ENCODE assay signal across 14 cellular contexts in the genomic region with DNA sequence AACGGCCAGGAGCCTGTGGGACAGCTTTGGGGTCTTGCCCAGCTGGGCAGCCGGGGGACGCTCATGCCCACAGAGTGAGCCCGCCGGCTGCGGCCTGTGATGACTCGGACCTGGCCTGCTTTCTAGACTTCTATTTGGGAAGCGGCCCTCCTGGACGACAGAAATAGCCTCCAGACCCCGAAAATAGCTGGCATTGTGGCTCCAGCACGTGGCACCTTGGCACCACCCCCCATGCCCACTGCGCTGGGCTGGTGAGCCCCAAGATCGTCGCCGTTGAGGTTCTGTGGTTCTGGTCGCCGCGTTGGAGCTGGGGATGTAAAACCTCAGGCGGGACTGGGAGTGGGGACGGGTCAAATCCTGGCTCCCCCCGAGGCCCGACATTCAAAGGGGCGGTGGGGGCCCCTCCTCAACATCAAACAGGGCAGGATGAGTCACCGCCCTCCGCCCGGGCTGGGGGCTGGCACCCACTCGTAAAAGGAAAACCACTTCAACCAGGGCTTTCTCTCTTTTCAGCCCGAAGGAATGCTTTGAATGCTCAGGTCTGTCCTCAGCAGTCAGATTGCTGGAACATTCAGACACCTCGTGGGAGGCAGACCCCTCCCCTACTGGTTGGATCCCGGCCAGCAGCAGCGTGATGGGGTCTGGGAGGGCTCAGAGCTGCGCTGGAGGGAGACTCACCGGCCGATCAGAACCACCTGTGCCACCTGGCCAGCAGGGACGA. TPM values are rescaled to one million over a fixed set of nuclear protein-coding genes. Genes with fewer than 3 reads are reported as not detected.
A peak's percentile ranks its signal among the peaks of the same experiment; 100 is the strongest.
DNase-seq lines count a peak whose midpoint lies in the region; FAIRE-seq and TF ChIP-seq lines count a peak whose summit lies in the region.
"Had no signal": no experiment of that assay in that cellular context is flagged by ENCODE, and none has a peak within 500 bp of the region (broad histone marks: within the 10 kb centered on the region; RNA-seq: fewer than 3 reads in every experiment).

No MANE protein-coding gene starts in this region.

- no peak overlapping the region for H3K4me3 ChIP-seq in AG10803 (ENCODE audit: low read length)
- H3K4me3 ChIP-seq: sigmoid colon had no signal

- FAIRE-seq in frontal cortex (lab: Jason Lieb, UNC), result no peak

- TF ChIP-seq CTCF in AG10803 (conservative IDR thresholded peaks at IDR 0.05; ENCODE audit: low read length), result no peak

- DNase-seq in NCI-H146 (lab: John Stamatoyannopoulos, UW), result peak; percentile 32
- no peak for DNase-seq in NCI-H146 treated with DMSO at 0.1 percent for 48 hours (lab: John Stamatoyannopoulos, UW; ENCODE audit: unreplicated experiment)
- DNase-seq in AG10803 (ENCODE audit: low read depth), result peak; percentile 9
- DNase-seq in SW480 (ENCODE audit: low spot score), result peak; percentile 93
- peak; percentile 56 for DNase-seq in left kidney (ENCODE audit: low read depth, low spot score)
- DNase-seq in middle frontal gyrus (ENCODE audit: extremely low spot score, low spot score), result no peak
- no peak for DNase-seq in NCI-H345 (lab: John Stamatoyannopoulos, UW)
- no peak for DNase-seq in frontal cortex (ENCODE audit: low spot score in 2 of 2)
- DNase-seq: 8988T, Calu3, head of caudate nucleus, left cardiac atrium, NCI-H1930, sigmoid colon had no signal

RNA-seq across cellular contexts. Expression of gene GADD45B, which starts 42.1 kb away (rescaled TPM):
- 1.2 TPM for total RNA-seq in frontal cortex

Comparison
In these comparisons a context has a peak if more than half of its experiments do, and no peak if none do; other contexts are left out.
1. DNase-seq: peak in NCI-H146 (single experiment), AG10803 (single experiment), SW480 (single experiment) and left kidney (single experiment); none in NCI-H146 treated with DMSO at 0.1 percent for 48 hours (single experiment), middle frontal gyrus (single experiment), NCI-H345 (single experiment) and frontal cortex (0 of 2).